27 cellular contexts compared by ENCODE assay signal in the genomic region with DNA sequence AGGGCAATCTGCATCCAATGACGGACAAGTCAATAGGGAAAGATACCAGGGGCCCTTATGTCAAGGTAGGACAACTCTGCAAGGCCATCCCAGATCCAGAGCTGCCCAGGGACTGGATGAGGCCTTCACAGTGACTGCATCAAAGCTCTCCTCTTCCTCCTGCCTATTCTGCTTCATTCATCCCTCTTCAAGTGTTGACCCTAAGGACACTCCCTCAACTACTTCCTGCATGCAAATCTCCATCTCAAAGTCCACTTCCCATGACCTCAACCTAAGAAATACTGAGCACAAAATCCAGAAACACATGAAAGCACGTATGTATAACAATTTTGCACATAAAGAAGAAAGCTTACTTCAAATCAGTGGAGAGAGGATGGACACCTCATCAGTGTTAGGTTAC.
"Had no signal": no experiment of that assay in that cellular context is flagged by ENCODE, and none has a peak within 500 bp of the region (broad histone marks: within the 10 kb centered on the region; RNA-seq: fewer than 3 reads in every experiment).

No MANE protein-coding gene starts in this region.

- DNase-seq: hypothalamus; immature natural killer cell; left ventricle myocardium superior; lower lobe of right lung; mammary epithelial cell; mesendoderm; naive thymus-derived CD4-positive, alpha-beta T cell; ovary; right lobe of liver; stimulated activated CD4-positive, alpha-beta T cell treated with anti-CD3 and anti-CD28 coated beads, Interleukin-12 subunit alpha, Interleukin-12 subunit beta, amount 100 ng/mL, for 4 hours; stimulated activated CD4-positive, alpha-beta T cell treated with anti-CD3 and anti-CD28 coated beads, Interleukin-15, amount 100 ng/mL, for 24 hours; stimulated activated CD4-positive, alpha-beta T cell treated with anti-CD3 and anti-CD28 coated beads, Interleukin-2, amount 100 ng/mL, for 24 hours; stimulated activated CD4-positive, alpha-beta T cell treated with anti-CD3 and anti-CD28 coated beads, Interleukin-4, amount 100 ng/mL, for 1 hour; stimulated activated naive B cell treated with anti-CD40 and anti-IgM and Interleukin-4, amounts not matched to agents 10 μg/mL and 1 μg/mL and 100 μg/mL, for 72 hours; stimulated activated naive CD8-positive, alpha-beta T cell treated with anti-CD3 and anti-CD28 coated beads, Interleukin-15, Interleukin-2, amounts not matched to agents 100 U/mL and 50 U/mL, for 24 hours; stomach; testis; thyroid gland; trophoblast cell; upper lobe of right lung had no signal

- H3K36me3 ChIP-seq: lower lobe of right lung, ovary, right atrium auricular region, right lobe of liver, thyroid gland, upper lobe of right lung had no signal

- H3K27me3 ChIP-seq: ovary, right atrium auricular region, right lobe of liver, stomach, testis, thyroid gland, upper lobe of right lung had no signal

- H3K36me3 Mint-ChIP-seq: natural killer cell treated with Interleukin-12 subunit alpha and Interleukin-12 subunit beta and Interleukin-15 and Interleukin-18, amount 100 ng/mL, for 72 hours; stimulated activated naive B cell treated with anti-CD40 and anti-IgM and Interleukin-4, amounts not matched to agents 10 μg/mL and 1 μg/mL and 100 μg/mL, for 72 hours had no signal

- H3K4me3 ChIP-seq: lower lobe of right lung, ovary, right atrium auricular region, right lobe of liver, stomach, testis, thyroid gland, upper lobe of right lung had no signal

- H3K4me1 ChIP-seq: lower lobe of right lung, right atrium auricular region, right lobe of liver, stomach, testis, thyroid gland, upper lobe of right lung had no signal

- H3K9me3 Mint-ChIP-seq: immature natural killer cell; natural killer cell treated with Interleukin-12 subunit alpha and Interleukin-12 subunit beta and Interleukin-15 and Interleukin-18, amount 100 ng/mL, for 72 hours had no signal

- H3K27me3 Mint-ChIP-seq: progenitor cell of endocrine pancreas; stimulated activated naive B cell treated with anti-CD40 and anti-IgM and Interleukin-4, amounts not matched to agents 10 μg/mL and 1 μg/mL and 100 μg/mL, for 72 hours had no signal

- H3K27ac Mint-ChIP-seq: immature natural killer cell; mesothelial cell of epicardium; naive thymus-derived CD4-positive, alpha-beta T cell; natural killer cell treated with Interleukin-12 subunit alpha and Interleukin-12 subunit beta and Interleukin-15 and Interleukin-18, amount 100 ng/mL, for 72 hours; progenitor cell of endocrine pancreas; stimulated activated naive B cell treated with anti-CD40 and anti-IgM and Interleukin-4, amounts not matched to agents 10 μg/mL and 1 μg/mL and 100 μg/mL, for 72 hours had no signal

- H3K27ac ChIP-seq: lower lobe of right lung, ovary, right atrium auricular region, right lobe of liver, stomach, testis, thyroid gland, upper lobe of right lung had no signal

- H3K4me3 Mint-ChIP-seq: immature natural killer cell; mesothelial cell of epicardium; naive thymus-derived CD4-positive, alpha-beta T cell; natural killer cell treated with Interleukin-12 subunit alpha and Interleukin-12 subunit beta and Interleukin-15 and Interleukin-18, amount 100 ng/mL, for 72 hours; stimulated activated naive B cell treated with anti-CD40 and anti-IgM and Interleukin-4, amounts not matched to agents 10 μg/mL and 1 μg/mL and 100 μg/mL, for 72 hours had no signal

- H3K4me1 Mint-ChIP-seq: immature natural killer cell; naive thymus-derived CD4-positive, alpha-beta T cell; stimulated activated naive B cell treated with anti-CD40 and anti-IgM and Interleukin-4, amounts not matched to agents 10 μg/mL and 1 μg/mL and 100 μg/mL, for 72 hours had no signal

- FAIRE-seq: islet of Langerhans, urothelium cell line had no signal

- ATAC-seq: left lobe of liver; left ventricle myocardium superior; lower lobe of right lung; naive thymus-derived CD4-positive, alpha-beta T cell; natural killer cell treated with Interleukin-12 subunit alpha and Interleukin-12 subunit beta and Interleukin-15 and Interleukin-18, amount 100 ng/mL, for 72 hours; right lobe of liver; stimulated activated naive B cell treated with anti-CD40 and anti-IgM and Interleukin-4, amounts not matched to agents 10 μg/mL and 1 μg/mL and 100 μg/mL, for 72 hours; stimulated activated naive CD8-positive, alpha-beta T cell treated with anti-CD3 and anti-CD28 coated beads, Interleukin-15, Interleukin-2, amounts not matched to agents 100 U/mL and 50 U/mL, for 24 hours; upper lobe of right lung had no signal

- H3K9me3 ChIP-seq: lower lobe of right lung, ovary, right atrium auricular region, right lobe of liver, stomach, testis, thyroid gland, upper lobe of right lung had no signal
